21 cellular contexts compared by ENCODE assay signal in the genomic region with DNA sequence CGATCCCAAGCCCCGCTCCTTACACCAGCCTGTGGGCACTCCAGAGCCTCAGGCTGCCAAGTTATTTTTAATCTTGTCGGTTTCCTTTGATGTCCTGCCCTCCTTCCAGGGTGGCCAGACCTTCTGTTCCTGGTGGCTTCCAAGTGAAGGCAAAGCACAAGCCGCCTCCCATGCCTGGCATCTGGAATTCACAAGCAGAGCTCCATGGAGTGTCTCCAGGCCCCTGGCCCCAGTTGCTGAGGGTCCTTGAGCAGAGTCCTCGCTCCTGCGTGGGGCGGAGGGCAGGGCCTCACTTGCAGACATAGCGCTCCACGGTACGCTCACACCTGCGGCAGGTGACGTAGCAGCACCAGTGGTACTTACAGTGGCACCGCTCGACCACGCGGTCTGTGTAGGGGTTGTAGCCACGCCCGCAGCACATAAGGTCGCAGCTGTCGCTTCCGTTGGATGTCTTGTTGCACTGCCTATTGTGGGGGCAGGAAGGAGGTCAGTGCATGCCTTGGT. TPM values are rescaled to one million over a fixed set of nuclear protein-coding genes. Genes with fewer than 3 reads are reported as not detected.
A peak's percentile ranks its signal among the peaks of the same experiment; 100 is the strongest.
DNase-seq lines count a peak whose midpoint lies in the region; ATAC-seq and TF ChIP-seq lines count a peak whose summit lies in the region.
"Had no signal": no experiment of that assay in that cellular context is flagged by ENCODE, and none has a peak within 500 bp of the region (broad histone marks: within the 10 kb centered on the region; RNA-seq: fewer than 3 reads in every experiment).

No MANE protein-coding gene starts in this region.

- ATAC-seq in left lobe of liver (peak; percentile 34), psoas muscle (peak; percentile 70 to 89 (median 85))
- ATAC-seq: activated CD8-positive, alpha-beta memory T cell treated with anti-CD3 and anti-CD28 coated beads, Interleukin-2, amount 10 ng/mL, durations not matched to agents 7 days and 5 days had no signal

- peaks cover 21% of the 10 kb centered on the region for H3K4me1 ChIP-seq in psoas muscle
- H3K4me1 ChIP-seq: thyroid gland had no signal

- 35 to 68% (median 40%) methylated on average over 21 of the region's 21 CpGs for WGBS in psoas muscle, 3 donors

- H3K9me3 ChIP-seq in psoas muscle, result no peaks in the 10 kb centered on the region
- H3K9me3 ChIP-seq: esophagus muscularis mucosa, thyroid gland had no signal

- intact Hi-C loops in psoas muscle (cut with DNase I), result no loop called here

- no peaks in the 10 kb centered on the region for H3K27me3 ChIP-seq in psoas muscle (ENCODE audit: insufficient read depth in 3 of 3, low read length in 2 of 3)
- H3K27me3 ChIP-seq: esophagus muscularis mucosa, thyroid gland had no signal

- peak overlapping the region; percentile 51 for H3K4me3 ChIP-seq in psoas muscle
- H3K4me3 ChIP-seq: esophagus muscularis mucosa, thyroid gland had no signal

- H3K36me3 ChIP-seq in psoas muscle (ENCODE audit: insufficient read depth in 1 of 2, low read depth in 1 of 2), result peaks cover 0 to 26% of the 10 kb centered on the region in 2 donors
- H3K36me3 ChIP-seq: thyroid gland had no signal

- TF ChIP-seq CTCF in psoas muscle (IDR thresholded peaks at IDR 0.05), result no peak

- peak overlapping the region; percentile 88 for H3K27ac ChIP-seq in psoas muscle
- H3K27ac ChIP-seq: RWPE1, VCaP had no signal

- in situ Hi-C loops in G401 (cut with HindIII; ENCODE audit: low sequenced_read_pairs), result no loop called here

- DNase-seq in G401 (ENCODE audit: low spot score) (peak; percentile 73), NCI-H524 treated with DMSO at 0.1 percent for 48 hours (lab: John Stamatoyannopoulos, UW) (peak; percentile 30), left lobe of liver (ENCODE audit: low spot score) (no peak), psoas muscle (peak; percentile 42 to 68), HK-2 (ENCODE audit: unreplicated experiment) (no peak)
- no peak for DNase-seq in activated CD4-positive, CD25-positive, alpha-beta regulatory T cell (lab: John Stamatoyannopoulos, UW)
- no peak for DNase-seq in stimulated activated CD4-positive, alpha-beta T cell treated with anti-CD3 and anti-CD28 coated beads, Interleukin-4, amount 100 ng/mL, for 1 hour
- DNase-seq: activated CD4-positive, alpha-beta T cell treated with anti-CD3 and anti-CD28 coated beads, Interleukin-2, amount 50 U/mL, for 1 hour; activated CD8-positive, alpha-beta memory T cell treated with anti-CD3 and anti-CD28 coated beads, Interleukin-2, amount 10 ng/mL, durations not matched to agents 7 days and 5 days; activated naive CD4-positive, alpha-beta T cell treated with anti-CD3 and anti-CD28 coated beads, Interleukin-2, amount 10 ng/mL, durations not matched to agents 7 days and 5 days; endodermal cell; Karpas-422; MV-4-11; NCI-H187 treated with DMSO at 0.1 percent for 48 hours; NCI-H774; stimulated activated naive CD4-positive, alpha-beta T cell treated with Interleukin-2 at 50 U/mL for 16 hours had no signal

RNA-seq across cellular contexts. Expression of gene WNT11, which starts 19.5 kb away (rescaled TPM):
- 20.5 and 21.6 TPM in 2 replicates for total RNA-seq in G401 (2014; rRNA removed; shearing (Covaris generic))
- total RNA-seq in left lobe of liver (3.4 TPM), psoas muscle (10 to 100 TPM in 1 of 4 donors, 1 to 10 TPM in 3; 6.4 to 13.0 (median 8.0) TPM)
- polyA plus RNA-seq in psoas muscle, result 1 to 10 TPM; 4.5 to 6.5 (median 4.8) TPM
- total RNA-seq: bronchial epithelial cell had no signal

Comparison
In these comparisons a context has a peak if more than half of its experiments do, and no peak if none do; other contexts are left out.
1. DNase-seq: peak in G401 (single experiment), NCI-H524 treated with DMSO at 0.1 percent for 48 hours (single experiment) and psoas muscle (2 of 2); none in left lobe of liver (single experiment), activated CD4-positive, CD25-positive, alpha-beta regulatory T cell (0 of 4), stimulated activated CD4-positive, alpha-beta T cell treated with anti-CD3 and anti-CD28 coated beads, Interleukin-4, amount 100 ng/mL, for 1 hour (single experiment) and HK-2 (single experiment).